Comparison of ENCODE assay signal across 14 cellular contexts in genomic region chr20:34109442-34109841, GRCh38. TPM values are rescaled to one million over a fixed set of nuclear protein-coding genes. Genes with fewer than 3 reads are reported as not detected.
DNase-seq lines count a peak whose midpoint lies in the region; ATAC-seq and TF ChIP-seq lines count a peak whose summit lies in the region.
"Had no signal": no experiment of that assay in that cellular context is flagged by ENCODE, and none has a peak within 500 bp of the region (broad histone marks: within the 10 kb centered on the region; RNA-seq: fewer than 3 reads in every experiment).

No MANE protein-coding gene starts in this region.

- POLR2A ChIA-PET in CD4-positive, alpha-beta T cell (lab: Charles Lee), result interaction anchor here (0.7 to 1.3 kb wide), 5 partner anchors 48 to 1632 kb away, joined by 3 read pairs; partner anchors contain the start of gene CHMP4B
- POLR2A ChIA-PET in naive thymus-derived CD8-positive, alpha-beta T cell (lab: Charles Lee), result interaction anchor here (0.7 kb wide), 2 partner anchors 9 to 441 kb away, joined by 3 read pairs; no protein-coding TSS in a partner anchor

- H3K36me3 ChIP-seq in stomach, result peaks cover 8 to 28% (median 27%) of the 10 kb centered on the region in 4 donors

- no peak overlapping the region for H3K27ac Mint-ChIP-seq in CD4-positive, alpha-beta T cell
- peak overlapping the region; percentile 59 for H3K27ac Mint-ChIP-seq in HFFc6
- peak overlapping the region; percentile 87 to 98 for H3K27ac Mint-ChIP-seq in activated naive CD4-positive, alpha-beta T cell treated with anti-CD3 and anti-CD28 coated beads, Interleukin-2, amount 50 U/mL, for 72 hours
- H3K27ac Mint-ChIP-seq in naive thymus-derived CD8-positive, alpha-beta T cell, result peak overlapping the region in 7 of 10 donors; percentile 6 to 88 (median 47)

- H3K36me3 Mint-ChIP-seq in CD4-positive, alpha-beta T cell (ENCODE audit: low read depth), result peaks cover 60% of the 10 kb centered on the region
- H3K36me3 Mint-ChIP-seq in HFFc6 (ENCODE audit: low read depth), result peaks cover 33% of the 10 kb centered on the region
- peaks cover 37 to 63% of the 10 kb centered on the region in 2 donors for H3K36me3 Mint-ChIP-seq in activated naive CD4-positive, alpha-beta T cell treated with anti-CD3 and anti-CD28 coated beads, Interleukin-2, amount 50 U/mL, for 72 hours
- peaks cover 3 to 55% (median 10%) of the 10 kb centered on the region in 3 donors for H3K36me3 Mint-ChIP-seq in naive thymus-derived CD8-positive, alpha-beta T cell

- ATAC-seq in CD4-positive, alpha-beta T cell (ENCODE audit: poor library complexity), result no peak
- ATAC-seq in activated naive CD4-positive, alpha-beta T cell treated with anti-CD3 and anti-CD28 coated beads, Interleukin-2, amount 50 U/mL, for 72 hours, result no peak
- no peak for ATAC-seq in naive thymus-derived CD8-positive, alpha-beta T cell
- ATAC-seq: Right ventricle myocardium inferior had no signal

- peak overlapping the region in 2 of 4 donors; percentile 79 to 95 for H3K4me3 ChIP-seq in stomach

- 86 to 88% (median 87%) methylated on average over 6 of the region's 6 CpGs for WGBS in stomach, 5 donors

- TF ChIP-seq POLR2A in stomach (IDR thresholded peaks at IDR 0.05), result no peak

- no peak for TF ChIP-seq EP300 in stomach (IDR thresholded peaks at IDR 0.05)

- DNase-seq in CD4-positive, alpha-beta T cell, result no peak
- no peak for DNase-seq in HFFc6
- DNase-seq in activated naive CD4-positive, alpha-beta T cell treated with anti-CD3 and anti-CD28 coated beads, Interleukin-2, amount 50 U/mL, for 72 hours (ENCODE audit: low spot score in 2 of 2), result no peak
- no peak for DNase-seq in naive thymus-derived CD8-positive, alpha-beta T cell
- DNase-seq in SHP77 treated with DMSO at 0.1 percent for 48 hours (lab: John Stamatoyannopoulos, UW), result no peak
- DNase-seq in GOT3 (lab: John Stamatoyannopoulos, UW), result no peak
- DNase-seq in activated effector memory CD4-positive, alpha-beta T cell treated with Interleukin-2 at 50 U/mL for 16 hours, result no peak
- DNase-seq in stomach, result no peak
- DNase-seq: foreskin fibroblast, kidney, NCI-H1105, NCI-H510A treated with DMSO at 0.1 percent for 48 hours, thyroid gland had no signal

- H3K9me3 Mint-ChIP-seq in CD4-positive, alpha-beta T cell, result no peaks in the 10 kb centered on the region
- H3K9me3 Mint-ChIP-seq in HFFc6, result no peaks in the 10 kb centered on the region
- no peaks in the 10 kb centered on the region for H3K9me3 Mint-ChIP-seq in activated naive CD4-positive, alpha-beta T cell treated with anti-CD3 and anti-CD28 coated beads, Interleukin-2, amount 50 U/mL, for 72 hours
- H3K9me3 Mint-ChIP-seq in naive thymus-derived CD8-positive, alpha-beta T cell, result no peaks in the 10 kb centered on the region

- H3K9me3 ChIP-seq in CD4-positive, alpha-beta T cell (ENCODE audit: control insufficient read depth, low read length), result no peaks in the 10 kb centered on the region
- no peaks in the 10 kb centered on the region for H3K9me3 ChIP-seq in stomach
- H3K9me3 ChIP-seq: thyroid gland had no signal

- intact Hi-C loops in CD4-positive, alpha-beta T cell (cut with DNase I, micrococcal nuclease), result no loop called here
- intact Hi-C loops in stomach (cut with DNase I; ENCODE audit: low total_unique reads), result no loop called here

- TF ChIP-seq CTCF in CD4-positive, alpha-beta T cell (IDR thresholded peaks at IDR 0.05), result no peak
- TF ChIP-seq CTCF in HFFc6 (IDR thresholded peaks at IDR 0.05) (no peak), stomach (IDR thresholded peaks at IDR 0.05) (no peak)

- peak overlapping the region; percentile 77 for H3K4me3 Mint-ChIP-seq in CD4-positive, alpha-beta T cell
- peak overlapping the region; percentile 56 for H3K4me3 Mint-ChIP-seq in HFFc6
- peak overlapping the region in 9 of 10 donors; percentile 45 to 95 (median 60) for H3K4me3 Mint-ChIP-seq in naive thymus-derived CD8-positive, alpha-beta T cell

- peaks cover 68% of the 10 kb centered on the region for H3K4me1 Mint-ChIP-seq in CD4-positive, alpha-beta T cell (ENCODE audit: low read depth)
- H3K4me1 Mint-ChIP-seq in HFFc6 (ENCODE audit: low read depth), result peaks cover 70% of the 10 kb centered on the region
- peaks cover 35 to 75% (median 65%) of the 10 kb centered on the region in 4 donors for H3K4me1 Mint-ChIP-seq in naive thymus-derived CD8-positive, alpha-beta T cell

- CTCF ChIA-PET in CD4-positive, alpha-beta T cell (lab: Charles Lee), result interaction anchor here (0.7 to 2.5 kb wide), 2 partner anchors 20 to 116 kb away, joined by 3 to 11 read pairs; no protein-coding TSS in a partner anchor

- no peak overlapping the region for H3K27ac ChIP-seq in CD4-positive, alpha-beta T cell (ENCODE audit: low read depth, low read length)
- no peak overlapping the region for H3K27ac ChIP-seq in stomach
- H3K27ac ChIP-seq: thyroid gland had no signal

- H3K4me1 ChIP-seq in stomach, result peaks cover 46 to 73% (median 56%) of the 10 kb centered on the region in 4 donors

- H3K27me3 Mint-ChIP-seq in CD4-positive, alpha-beta T cell, result no peaks in the 10 kb centered on the region
- peaks cover 3% of the 10 kb centered on the region for H3K27me3 Mint-ChIP-seq in HFFc6 (ENCODE audit: insufficient read depth)
- H3K27me3 Mint-ChIP-seq in naive thymus-derived CD8-positive, alpha-beta T cell, result no peaks in the 10 kb centered on the region

- H3K27me3 ChIP-seq in CD4-positive, alpha-beta T cell (ENCODE audit: control insufficient read depth, insufficient read depth, low read length), result no peaks in the 10 kb centered on the region
- H3K27me3 ChIP-seq in stomach, result no peaks in the 10 kb centered on the region
- H3K27me3 ChIP-seq: thyroid gland had no signal

RNA-seq across cellular contexts. Expression of gene EIF2S2, which starts 2.6 kb away (rescaled TPM):
- 10 to 100 TPM; 21.8 to 23.2 TPM for total RNA-seq in CD4-positive, alpha-beta T cell
- 100 to 1,000 TPM in 1 of 6 experiments, 10 to 100 TPM in 5; 85.7 to 101 (median 94.5) TPM for total RNA-seq in HFFc6 (2021; fragmentation: NEBNext Ultra II Directional; extraction: Animal tissue kit (Norgen Biotek cat#: 25700))
- 100 to 1,000 TPM; 116 to 125 TPM for total RNA-seq in activated naive CD4-positive, alpha-beta T cell treated with anti-CD3 and anti-CD28 coated beads, Interleukin-2, amount 50 U/mL, for 72 hours
- total RNA-seq in naive thymus-derived CD8-positive, alpha-beta T cell, result 10 to 100 TPM; 61.9 to 66.5 TPM
- polyA plus RNA-seq in naive thymus-derived CD8-positive, alpha-beta T cell, result 10 to 100 TPM; 17.5 to 21.6 (median 20.2) TPM
- 10 to 100 TPM; 26.6 to 51.2 (median 42.9) TPM for total RNA-seq in stomach
- 10 to 100 TPM; 41.5 to 92.4 (median 56.5) TPM for polyA plus RNA-seq in stomach
